In genomic region chr19:16435999-16436650, GRCh38 we compare ENCODE assay signal across 10 cellular contexts. TPM values are rescaled to one million over a fixed set of nuclear protein-coding genes. Genes with fewer than 3 reads are reported as not detected.
A peak's percentile ranks its signal among the peaks of the same experiment; 100 is the strongest.
DNase-seq lines count a peak whose midpoint lies in the region; ATAC-seq and TF ChIP-seq lines count a peak whose summit lies in the region.
"Had no signal": no experiment of that assay in that cellular context is flagged by ENCODE, and none has a peak within 500 bp of the region (broad histone marks: within the 10 kb centered on the region; RNA-seq: fewer than 3 reads in every experiment).

No MANE protein-coding gene starts in this region.

- no peak for TF ChIP-seq CTCF in brain (conservative IDR thresholded peaks at IDR 0.05)
- TF ChIP-seq CTCF in lower lobe of right lung (IDR thresholded peaks at IDR 0.05), result no peak

- H3K4me1 Mint-ChIP-seq in T-helper 2 cell treated with Interferon-gamma antibody and Interleukin-4, amounts not matched to agents 5 μg/mL and 100 μg/mL, for 36 hours (ENCODE audit: low read depth), result peaks cover 11% of the 10 kb centered on the region
- peaks cover 4% of the 10 kb centered on the region for H3K4me1 Mint-ChIP-seq in brain

- H3K4me3 ChIP-seq in lower lobe of right lung, result no peak overlapping the region

- DNase-seq in T-helper 2 cell treated with Interferon-gamma antibody and Interleukin-4, amounts not matched to agents 5 μg/mL and 100 μg/mL, for 36 hours (ENCODE audit: low spot score), result no peak
- no peak for DNase-seq in T-helper 2 cell
- DNase-seq in lower lobe of right lung, result no peak
- no peak for DNase-seq in NCI-H2196 (lab: John Stamatoyannopoulos, UW; ENCODE audit: unreplicated experiment)

- peak overlapping the region; percentile 61 for H3K27ac ChIP-seq in lower lobe of right lung
- H3K27ac ChIP-seq in temporal lobe (ENCODE audit: low read depth, low read length), result peak overlapping the region; percentile 79

- no peaks in the 10 kb centered on the region for H3K9me3 ChIP-seq in lower lobe of right lung

- peaks cover 91% of the 10 kb centered on the region for H3K36me3 ChIP-seq in lower lobe of right lung

- H3K9me3 Mint-ChIP-seq in T-helper 2 cell treated with Interferon-gamma antibody and Interleukin-4, amounts not matched to agents 5 μg/mL and 100 μg/mL, for 36 hours, result no peaks in the 10 kb centered on the region
- H3K9me3 Mint-ChIP-seq in brain, result no peaks in the 10 kb centered on the region

- peaks cover 23% of the 10 kb centered on the region for H3K4me1 ChIP-seq in lower lobe of right lung

- H3K36me3 Mint-ChIP-seq in T-helper 2 cell treated with Interferon-gamma antibody and Interleukin-4, amounts not matched to agents 5 μg/mL and 100 μg/mL, for 36 hours (ENCODE audit: low read depth), result peaks cover 23% of the 10 kb centered on the region
- peaks cover 78% of the 10 kb centered on the region for H3K36me3 Mint-ChIP-seq in brain

- no peak overlapping the region for H3K4me3 Mint-ChIP-seq in T-helper 2 cell treated with Interferon-gamma antibody and Interleukin-4, amounts not matched to agents 5 μg/mL and 100 μg/mL, for 36 hours
- no peak overlapping the region for H3K4me3 Mint-ChIP-seq in brain

- no peaks in the 10 kb centered on the region for H3K27me3 Mint-ChIP-seq in T-helper 2 cell treated with Interferon-gamma antibody and Interleukin-4, amounts not matched to agents 5 μg/mL and 100 μg/mL, for 36 hours (ENCODE audit: low read depth)
- H3K27me3 Mint-ChIP-seq in brain, result no peaks in the 10 kb centered on the region

- H3K27me3 ChIP-seq in lower lobe of right lung (ENCODE audit: low read depth), result no peaks in the 10 kb centered on the region

- ATAC-seq in lower lobe of right lung (no peak), HG02970 (IDR thresholded peaks at IDR 0.05; ENCODE audit: low FRiP score, unreplicated experiment) (no peak), HG03354 (IDR thresholded peaks at IDR 0.05; ENCODE audit: poor library complexity, severe bottlenecking, unreplicated experiment) (no peak)

- intact Hi-C loops in lower lobe of right lung (cut with DNase I), result no loop called here

- H3K27ac Mint-ChIP-seq in T-helper 2 cell treated with Interferon-gamma antibody and Interleukin-4, amounts not matched to agents 5 μg/mL and 100 μg/mL, for 36 hours, result peak overlapping the region; percentile 11
- peak overlapping the region in 3 of 5 experiments; percentile 83 to 88 (median 88) for H3K27ac Mint-ChIP-seq in brain

RNA-seq across cellular contexts. Expression of gene EPS15L1, which starts 35.6 kb away (rescaled TPM):
- polyA plus RNA-seq in brain (ENCODE audit: insufficient read depth, low read depth, low replicate concordance), result 34.6 TPM
- total RNA-seq in lower lobe of right lung, result 40.3 TPM
- total RNA-seq in temporal lobe, result 16.2 TPM

RNA-seq across cellular contexts. Expression of gene CALR3, which starts 59.8 kb away (rescaled TPM):
- polyA plus RNA-seq in brain (ENCODE audit: insufficient read depth, low read depth, low replicate concordance), result not detected
- not detected for total RNA-seq in lower lobe of right lung
- total RNA-seq in temporal lobe, result not detected
- total RNA-seq: A172, NCI-H460 had no signal
